18 cellular contexts compared by ENCODE assay signal in genomic region chr1:83741751-83742150, GRCh38.
"Had no signal": no experiment of that assay in that cellular context is flagged by ENCODE, and none has a peak within 500 bp of the region (broad histone marks: within the 10 kb centered on the region; RNA-seq: fewer than 3 reads in every experiment).

No MANE protein-coding gene starts in this region.

- H3K27ac ChIP-seq: gastroesophageal sphincter, heart left ventricle, left ventricle myocardium inferior had no signal

- H3K36me3 ChIP-seq: gastroesophageal sphincter, heart left ventricle, left ventricle myocardium inferior had no signal

- DNase-seq: activated CD4-positive, alpha-beta T cell treated with anti-CD3 and anti-CD28 coated beads, Interleukin-2, amount 50 U/mL, for 1 hour; activated CD4-positive, CD25-positive, alpha-beta regulatory T cell; activated CD8-positive, alpha-beta memory T cell treated with anti-CD3 and anti-CD28 coated beads for 24 hours; activated CD8-positive, alpha-beta memory T cell treated with anti-CD3 and anti-CD28 coated beads, Interleukin-2, amount 50 U/mL, for 48 hours; activated effector memory CD4-positive, alpha-beta T cell treated with anti-CD3 and anti-CD28 coated beads, Interleukin-2, amount 50 U/mL, for 16 hours; activated naive CD4-positive, alpha-beta T cell treated with anti-CD3 and anti-CD28 coated beads, Interleukin-2, amount 50 U/mL, for 16 hours; activated T-cell treated with anti-CD3 and anti-CD28 coated beads, Interleukin-2, amount 50 U/mL, for 72 hours; aorta; cortex of kidney; effector CD4-positive, alpha-beta T cell; heart left ventricle; immature natural killer cell; left ventricle myocardium inferior; mammary epithelial cell; nucleus accumbens; stimulated activated naive B cell treated with anti-CD40 and anti-IgM and Interleukin-4, amounts not matched to agents 10 μg/mL and 1 μg/mL and 100 μg/mL, for 72 hours had no signal

- H3K27ac Mint-ChIP-seq: activated T-cell treated with anti-CD3 and anti-CD28 coated beads, Interleukin-2, amount 50 U/mL, for 72 hours; immature natural killer cell; stimulated activated naive B cell treated with anti-CD40 and anti-IgM and Interleukin-4, amounts not matched to agents 10 μg/mL and 1 μg/mL and 100 μg/mL, for 72 hours had no signal

- ATAC-seq: activated T-cell treated with anti-CD3 and anti-CD28 coated beads, Interleukin-2, amount 50 U/mL, for 72 hours; esophagus mucosa; gastroesophageal sphincter; heart left ventricle had no signal

- H3K4me1 Mint-ChIP-seq: immature natural killer cell had no signal

- H3K9me3 ChIP-seq: gastroesophageal sphincter, heart left ventricle, left ventricle myocardium inferior had no signal

- H3K27me3 ChIP-seq: gastroesophageal sphincter, heart left ventricle had no signal

- H3K4me3 ChIP-seq: gastroesophageal sphincter, heart left ventricle, left ventricle myocardium inferior had no signal

- H3K4me1 ChIP-seq: gastroesophageal sphincter, heart left ventricle, left ventricle myocardium inferior had no signal

- H3K4me3 Mint-ChIP-seq: activated T-cell treated with anti-CD3 and anti-CD28 coated beads, Interleukin-2, amount 50 U/mL, for 72 hours; immature natural killer cell; stimulated activated naive B cell treated with anti-CD40 and anti-IgM and Interleukin-4, amounts not matched to agents 10 μg/mL and 1 μg/mL and 100 μg/mL, for 72 hours had no signal

- H3K27me3 Mint-ChIP-seq: stimulated activated naive B cell treated with anti-CD40 and anti-IgM and Interleukin-4, amounts not matched to agents 10 μg/mL and 1 μg/mL and 100 μg/mL, for 72 hours had no signal

- H3K36me3 Mint-ChIP-seq: immature natural killer cell; stimulated activated naive B cell treated with anti-CD40 and anti-IgM and Interleukin-4, amounts not matched to agents 10 μg/mL and 1 μg/mL and 100 μg/mL, for 72 hours had no signal

- H3K9me3 Mint-ChIP-seq: activated T-cell treated with anti-CD3 and anti-CD28 coated beads, Interleukin-2, amount 50 U/mL, for 72 hours had no signal
